16 cellular contexts compared by ENCODE assay signal in the genomic region with DNA sequence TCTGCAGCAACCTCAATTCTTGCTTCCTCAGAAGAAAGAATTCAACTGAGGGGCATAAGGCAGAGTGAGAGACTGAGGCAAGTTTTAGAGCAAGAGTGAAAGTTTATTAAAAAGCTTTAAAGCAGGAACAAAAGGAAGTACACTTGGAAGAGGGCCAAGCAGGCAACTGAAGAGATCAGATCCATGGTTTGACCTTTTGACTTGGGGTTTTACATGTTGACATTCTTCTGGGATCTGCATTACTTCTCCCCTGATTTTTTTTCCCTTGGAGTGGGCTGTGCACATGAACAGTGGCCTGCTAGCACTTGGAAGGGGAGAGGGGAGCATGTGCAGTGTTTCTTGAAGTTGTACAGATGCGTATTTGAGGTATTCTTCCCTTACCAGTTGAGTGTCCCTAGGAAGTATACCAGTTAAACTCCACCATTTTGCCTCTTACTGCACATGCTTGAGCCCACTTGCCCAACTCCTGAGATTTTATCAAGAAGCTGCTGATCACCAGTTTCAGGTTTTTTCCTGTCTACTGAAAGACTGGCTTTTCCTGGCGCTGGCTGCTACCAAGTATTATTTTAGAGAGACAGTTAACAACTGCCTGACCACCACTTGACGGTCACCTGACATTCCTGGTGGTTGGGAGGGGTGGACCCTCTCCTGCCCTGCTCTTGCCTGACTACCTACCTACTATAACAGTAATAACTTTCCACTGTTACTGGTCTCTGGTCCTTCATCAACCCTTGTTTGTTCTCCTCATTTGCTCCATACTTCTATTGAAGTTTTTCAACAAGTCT. TPM values are rescaled to one million over a fixed set of nuclear protein-coding genes. Genes with fewer than 3 reads are reported as not detected.
DNase-seq lines count a peak whose midpoint lies in the region; ATAC-seq, FAIRE-seq and TF ChIP-seq lines count a peak whose summit lies in the region.
"Had no signal": no experiment of that assay in that cellular context is flagged by ENCODE, and none has a peak within 500 bp of the region (broad histone marks: within the 10 kb centered on the region; RNA-seq: fewer than 3 reads in every experiment).

No MANE protein-coding gene starts in this region.

- no peak for ATAC-seq in GM18868 (IDR thresholded peaks at IDR 0.05; ENCODE audit: unreplicated experiment)
- ATAC-seq in HG02973 (IDR thresholded peaks at IDR 0.05; ENCODE audit: unreplicated experiment), result no peak

- FAIRE-seq in GM19239 (lab: Jason Lieb, UNC), result peak; percentile 73

- H3K4me3 ChIP-seq in choroid plexus epithelial cell (ENCODE audit: low read depth, low read length), result no peak overlapping the region
- H3K4me3 ChIP-seq: HAP-1, Peyer's patch had no signal

- no peak for TF ChIP-seq CTCF in choroid plexus epithelial cell (conservative IDR thresholded peaks at IDR 0.05; ENCODE audit: low read depth, low read length)

- DNase-seq in GM19239 (ENCODE audit: insufficient read length, low spot score) (no peak), NCI-H226 (peak; percentile 28), choroid plexus epithelial cell (ENCODE audit: low read depth) (peak; percentile 28), myocyte (ENCODE audit: low read depth) (peak; percentile 9), NCI-H1092 treated with DMSO at 0.1 percent for 48 hours (lab: John Stamatoyannopoulos, UW) (no peak), Ammon's horn (ENCODE audit: low spot score) (no peak)
- DNase-seq: C1 segment of cervical spinal cord, NCI-H1105 treated with DMSO at 0.1 percent for 48 hours, NCI-H187, NCI-H510A treated with DMSO at 0.1 percent for 48 hours, Peyer's patch, Right ventricle myocardium superior, SW 1271 had no signal

RNA-seq across cellular contexts. Expression of gene TMTC2, which starts 26.0 kb away (rescaled TPM):
- total RNA-seq in myocyte, result 0.62 and 0.78 TPM in 2 replicates
- polyA plus RNA-seq in myocyte (2012), result 0.26 TPM

Comparison
In these comparisons a context has a peak if more than half of its experiments do, and no peak if none do; other contexts are left out.
1. DNase-seq: peak in NCI-H226 (single experiment), choroid plexus epithelial cell (single experiment) and myocyte (single experiment); none in GM19239 (single experiment), NCI-H1092 treated with DMSO at 0.1 percent for 48 hours (single experiment) and Ammon's horn (single experiment).